ENCODE assay signal across 10 cellular contexts in the genomic region with DNA sequence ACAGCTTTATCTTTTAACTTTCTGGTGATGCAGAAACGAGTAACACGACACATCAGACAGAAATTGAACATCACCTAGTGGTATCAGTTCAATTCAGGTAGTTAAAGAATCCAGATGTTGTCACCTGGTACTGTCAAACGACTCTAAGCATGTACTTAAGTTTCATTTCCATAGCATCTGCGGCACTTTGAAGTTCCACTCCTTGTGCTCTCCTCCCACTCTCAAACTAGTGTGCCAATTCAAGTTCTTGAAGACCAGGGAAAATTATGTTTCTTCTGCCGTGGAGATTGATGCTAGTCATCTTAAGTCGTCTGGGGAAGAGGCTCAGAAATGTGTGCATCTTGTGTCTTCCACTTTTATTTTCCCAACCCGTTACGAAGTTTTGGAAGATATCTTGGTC. TPM values are rescaled to one million over a fixed set of nuclear protein-coding genes. Genes with fewer than 3 reads are reported as not detected.
DNase-seq lines count a peak whose midpoint lies in the region; FAIRE-seq and TF ChIP-seq lines count a peak whose summit lies in the region.
"Had no signal": no experiment of that assay in that cellular context is flagged by ENCODE, and none has a peak within 500 bp of the region (broad histone marks: within the 10 kb centered on the region; RNA-seq: fewer than 3 reads in every experiment).

No MANE protein-coding gene starts in this region.

- H3K27ac ChIP-seq in coronary artery (peak overlapping the region in 1 of 2 donors; percentile 8), keratinocyte (ENCODE audit: control insufficient read depth, insufficient read depth, low read length) (peak overlapping the region; percentile 78)

- DNase-seq in NT2/D1 (ENCODE audit: low read depth, low spot score) (no peak), coronary artery (ENCODE audit: low spot score) (no peak), keratinocyte (ENCODE audit: low read depth, low spot score) (no peak), type B pancreatic cell (ENCODE audit: extremely low spot score, unreplicated experiment) (no peak), germinal center (ENCODE audit: low spot score) (no peak), NCI-H82 treated with DMSO at 0.1 percent for 48 hours (lab: John Stamatoyannopoulos, UW; ENCODE audit: unreplicated experiment) (no peak), SKM-1 (lab: John Stamatoyannopoulos, UW; ENCODE audit: unreplicated experiment) (no peak)
- DNase-seq: activated B cell treated with CpG ODN at 0.5 μM for 24 hours; activated CD8-positive, alpha-beta memory T cell treated with anti-CD3 and anti-CD28 coated beads, Interleukin-2, amount 50 U/mL, for 48 hours; NCI-H2107 had no signal

- H2AFZ ChIP-seq in keratinocyte (ENCODE audit: control insufficient read depth, low read length): peak overlapping the region; percentile 25

- peak; percentile 20 for FAIRE-seq in keratinocyte (lab: Jason Lieb, UNC)

- H3K9me3 ChIP-seq in NT2/D1 (ENCODE audit: insufficient read depth, low read length) (no peaks in the 10 kb centered on the region), keratinocyte (ENCODE audit: control insufficient read depth, low read depth, low read length) (no peaks in the 10 kb centered on the region)

- no peaks in the 10 kb centered on the region for H3K27me3 ChIP-seq in NT2/D1 (ENCODE audit: insufficient read depth, insufficient read length)
- H3K27me3 ChIP-seq in keratinocyte (ENCODE audit: control insufficient read depth, extremely low read depth, insufficient read depth, low read length): peaks cover 8% of the 10 kb centered on the region

- no peaks in the 10 kb centered on the region for H3K36me3 Mint-ChIP-seq in type B pancreatic cell

- H3K79me2 ChIP-seq in keratinocyte (ENCODE audit: control insufficient read depth, insufficient read depth, low read length): peaks cover 33% of the 10 kb centered on the region

- H3K9ac ChIP-seq in NT2/D1 (ENCODE audit: insufficient read length, low read depth) (peak overlapping the region; percentile 82), keratinocyte (ENCODE audit: control insufficient read depth, extremely low read depth, insufficient read depth, low read length) (peak overlapping the region; percentile 77)

- H3K36me3 ChIP-seq in NT2/D1 (ENCODE audit: insufficient read depth, insufficient read length, low read length) (peaks cover 6% of the 10 kb centered on the region), keratinocyte (ENCODE audit: control insufficient read depth in 2 of 2, extremely low read depth in 1 of 2, insufficient read depth in 2 of 2, low read length in 2 of 2) (no peaks in the 10 kb centered on the region)

- H3K27me3 Mint-ChIP-seq in type B pancreatic cell: peaks cover 11% of the 10 kb centered on the region

- no peaks in the 10 kb centered on the region for H3K9me1 ChIP-seq in keratinocyte (ENCODE audit: control insufficient read depth, extremely low read depth, insufficient read depth, low read length)

- H3K9me3 Mint-ChIP-seq in type B pancreatic cell: no peaks in the 10 kb centered on the region
- H3K9me3 Mint-ChIP-seq: activated B cell treated with CpG ODN at 0.5 μM for 24 hours had no signal

- peak overlapping the region; percentile 81 for H3K4me2 ChIP-seq in keratinocyte (ENCODE audit: control insufficient read depth, extremely low read depth, insufficient read depth, low read depth, low read length)

- TF ChIP-seq CTCF in coronary artery (IDR thresholded peaks at IDR 0.05) (no peak), keratinocyte (optimal IDR thresholded peaks at IDR 0.05 in 1 of 3, IDR thresholded peaks at IDR 0.05 in 1 of 3, conservative IDR thresholded peaks at IDR 0.05 in 1 of 3; ENCODE audit: extremely low read depth in 1 of 3, insufficient read depth in 2 of 3, low read length in 3 of 3) (no peak), type B pancreatic cell (conservative IDR thresholded peaks at IDR 0.05) (no peak)

- peak overlapping the region; percentile 38 for H3K27ac Mint-ChIP-seq in type B pancreatic cell
- H3K27ac Mint-ChIP-seq: activated B cell treated with CpG ODN at 0.5 μM for 24 hours had no signal

- H4K20me1 ChIP-seq in keratinocyte (ENCODE audit: control insufficient read depth, extremely low read depth, insufficient read depth, low read length): no peaks in the 10 kb centered on the region

- H3K4me1 Mint-ChIP-seq in type B pancreatic cell (ENCODE audit: unreplicated experiment): peaks cover 25% of the 10 kb centered on the region

- dilution Hi-C loops in keratinocyte (cut with MboI; ENCODE audit: extremely low pct_ligation_motif_present, low sequenced_read_pairs): no loop called here

- peak overlapping the region; percentile 83 for H3K4me3 Mint-ChIP-seq in type B pancreatic cell
- H3K4me3 Mint-ChIP-seq: activated B cell treated with CpG ODN at 0.5 μM for 24 hours had no signal

- H3K4me1 ChIP-seq in NT2/D1 (ENCODE audit: insufficient read depth, insufficient read length): no peaks in the 10 kb centered on the region
- no peaks in the 10 kb centered on the region for H3K4me1 ChIP-seq in keratinocyte (ENCODE audit: control insufficient read depth, extremely low read depth, insufficient read depth, low read length)

- H3K4me3 ChIP-seq in NT2/D1 (ENCODE audit: insufficient read length, low read depth): peak overlapping the region; percentile 86
- H3K4me3 ChIP-seq in coronary artery: peak overlapping the region; percentile 59
- peak overlapping the region; percentile 64 to 80 (median 70) for H3K4me3 ChIP-seq in keratinocyte (ENCODE audit: control insufficient read depth in 2 of 3, extremely low read depth in 1 of 3, insufficient read depth in 2 of 3, low read depth in 1 of 3, low read length in 3 of 3)

RNA-seq across cellular contexts. Expression of a gene that starts 0.9 kb away (rescaled TPM):
- 15.4 to 25.0 TPM (median 18.8 TPM) in 3 replicates for polyA plus RNA-seq in keratinocyte
- 3.9 TPM for polyA plus RNA-seq in keratinocyte (2011; ENCODE audit: low read depth)
- 8.4 and 10.5 TPM in 2 replicates for polyA plus RNA-seq in keratinocyte (2011; cell fraction: cytosol; rRNA removed)
- polyA plus RNA-seq in keratinocyte (2011; cell fraction: nucleus; rRNA removed): 62.3 and 71.9 TPM in 2 replicates
- 8.9 and 14.6 TPM in 2 replicates for polyA plus RNA-seq in keratinocyte (2012; ENCODE audit: low replicate concordance)
- polyA minus RNA-seq in keratinocyte: 9.4 to 27.0 TPM (median 23.9 TPM) in 3 replicates
- 12.5 TPM for polyA minus RNA-seq in keratinocyte (2011; cell fraction: cytosol; rRNA and poly(A)+ RNA removed)
- 41.3 and 74.4 TPM in 2 replicates for polyA minus RNA-seq in keratinocyte (2011; cell fraction: nucleus; rRNA and poly(A)+ RNA removed)
- total RNA-seq in type B pancreatic cell (ENCODE audit: low replicate concordance): 20.8 and 51.7 TPM in 2 replicates
- total RNA-seq: activated B cell treated with CpG ODN at 0.5 μM for 24 hours had no signal

RNA-seq across cellular contexts. Expression of a gene that starts 2.3 kb away (rescaled TPM):
- 42.4 to 81.5 TPM (median 53.2 TPM) in 3 replicates for polyA plus RNA-seq in keratinocyte
- 16.3 TPM for polyA plus RNA-seq in keratinocyte (2011; ENCODE audit: low read depth)
- 8.9 and 14.2 TPM in 2 replicates for polyA plus RNA-seq in keratinocyte (2011; cell fraction: cytosol; rRNA removed)
- polyA plus RNA-seq in keratinocyte (2011; cell fraction: nucleus; rRNA removed): 219 and 282 TPM in 2 replicates
- polyA plus RNA-seq in keratinocyte (2012; ENCODE audit: low replicate concordance): 27.5 and 29.1 TPM in 2 replicates
- 39.8 to 170 TPM (median 104 TPM) in 3 replicates for polyA minus RNA-seq in keratinocyte
- polyA minus RNA-seq in keratinocyte (2011; cell fraction: cytosol; rRNA and poly(A)+ RNA removed): 17.3 TPM
- 151 and 221 TPM in 2 replicates for polyA minus RNA-seq in keratinocyte (2011; cell fraction: nucleus; rRNA and poly(A)+ RNA removed)
- total RNA-seq in type B pancreatic cell (ENCODE audit: low replicate concordance): 85.1 and 167 TPM in 2 replicates
- total RNA-seq: activated B cell treated with CpG ODN at 0.5 μM for 24 hours had no signal
